1 cellular context compared by ENCODE assay signal in the genomic region with DNA sequence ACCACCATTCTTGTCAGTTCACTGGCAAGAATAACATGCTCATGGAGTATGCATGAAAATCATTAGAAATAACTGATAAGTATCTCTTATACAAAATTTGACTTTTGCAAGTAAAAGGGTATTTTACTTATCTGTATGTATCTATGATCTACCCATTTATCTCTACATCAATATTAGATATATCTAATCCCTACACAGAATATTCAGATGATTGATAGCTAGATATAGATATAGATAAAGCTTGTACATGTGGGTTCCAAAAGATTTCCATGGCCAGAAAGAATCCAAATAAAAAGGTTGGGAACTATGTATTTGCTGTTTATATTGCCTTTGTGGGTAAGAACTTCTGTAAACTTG.
TF ChIP-seq lines count a peak whose summit lies in the region.

No MANE protein-coding gene starts in this region.

TF ChIP-seq in GM12878, 131 proteins besides CTCF, POLR2A, EP300 and RAD21 (continued from another document):
- TF ChIP-seq STAT1 (conservative IDR thresholded peaks at IDR 0.05), result no peak
TF ChIP-seq in GM12878: peak in this region for 0.
